16 cellular contexts compared by ENCODE assay signal in genomic region chr16:28986492-28986891, GRCh38. TPM values are rescaled to one million over a fixed set of nuclear protein-coding genes. Genes with fewer than 3 reads are reported as not detected.
DNase-seq lines count a peak whose midpoint lies in the region; TF ChIP-seq lines count a peak whose summit lies in the region.
"Had no signal": no experiment of that assay in that cellular context is flagged by ENCODE, and none has a peak within 500 bp of the region (broad histone marks: within the 10 kb centered on the region; RNA-seq: fewer than 3 reads in every experiment).

No MANE protein-coding gene starts in this region.

- H3K4me1 Mint-ChIP-seq in activated T-helper 1 cell treated with anti-CD3 and anti-CD28 coated beads, Interleukin-12 subunit alpha, Interleukin-12 subunit beta, Interleukin-2, Interleukin-4 antibody, amounts not matched to agents 30 ng/mL and 10 ng/mL and 1 ng/mL, durations not matched to agents 14 hours and 24 hours and 36 hours (ENCODE audit: low read depth) = peaks cover 58% of the 10 kb centered on the region
- H3K4me1 Mint-ChIP-seq in immature natural killer cell = peaks cover 61 to 69% of the 10 kb centered on the region in 2 donors
- peaks cover 7% of the 10 kb centered on the region; the same call in 1 of the 2 replicates for H3K4me1 Mint-ChIP-seq in HFFc6 (ENCODE audit: low read depth)
- no peaks in the 10 kb centered on the region for H3K4me1 Mint-ChIP-seq in progenitor cell of endocrine pancreas (ENCODE audit: low read depth)

- intact Hi-C loops in activated T-helper 1 cell treated with anti-CD3 and anti-CD28 coated beads, Interleukin-12 subunit alpha, Interleukin-12 subunit beta, Interleukin-2, Interleukin-4 antibody, amounts not matched to agents 30 ng/mL and 10 ng/mL and 1 ng/mL, durations not matched to agents 14 hours and 24 hours and 36 hours (cut with micrococcal nuclease) = loop anchor here (1.0 kb wide), 1 partner anchor 26 kb away; no protein-coding TSS in a partner anchor

- H3K4me3 Mint-ChIP-seq in activated T-helper 1 cell treated with anti-CD3 and anti-CD28 coated beads, Interleukin-12 subunit alpha, Interleukin-12 subunit beta, Interleukin-2, Interleukin-4 antibody, amounts not matched to agents 30 ng/mL and 10 ng/mL and 1 ng/mL, durations not matched to agents 14 hours and 24 hours and 36 hours = peak overlapping the region; percentile 90
- H3K4me3 Mint-ChIP-seq in immature natural killer cell = peak overlapping the region; percentile 86 to 97 (median 93)
- H3K4me3 Mint-ChIP-seq in HFFc6 = no peak overlapping the region
- H3K4me3 Mint-ChIP-seq in progenitor cell of endocrine pancreas (ENCODE audit: low read depth) = no peak overlapping the region

- DNase-seq in stimulated activated CD4-positive, alpha-beta T cell treated with anti-CD3 and anti-CD28 coated beads, Interleukin-15, amount 100 ng/mL, for 24 hours = peak; percentile 47
- no peak for DNase-seq in stimulated activated CD4-positive, alpha-beta T cell treated with anti-CD3 and anti-CD28 coated beads, Interleukin-2, amount 100 ng/mL, for 48 hours
- DNase-seq in activated T-helper 1 cell treated with anti-CD3 and anti-CD28 coated beads, Interleukin-12 subunit alpha, Interleukin-12 subunit beta, Interleukin-2, Interleukin-4 antibody, amounts not matched to agents 30 ng/mL and 10 ng/mL and 1 ng/mL, durations not matched to agents 14 hours and 24 hours and 36 hours (ENCODE audit: low spot score) = no peak
- DNase-seq in immature natural killer cell (no peak), SIG-M5 treated with dmso at 0.1 percent for 504 hours (lab: John Stamatoyannopoulos, UW; ENCODE audit: unreplicated experiment) (no peak), HFFc6 (no peak), progenitor cell of endocrine pancreas (ENCODE audit: low spot score, unreplicated experiment) (no peak)
- DNase-seq: GM23248, naive B cell, NCI-H1092 treated with DMSO at 0.1 percent for 48 hours, NCI-H82, psoas muscle had no signal

- peaks cover 78% of the 10 kb centered on the region for H3K36me3 ChIP-seq in thymus (ENCODE audit: control insufficient read depth, insufficient read depth)

- WGBS in thymus = 88% methylated on average over 13 of the region's 13 CpGs

- H3K4me1 ChIP-seq in thymus (ENCODE audit: control insufficient read depth, insufficient read depth, low read length) = peaks cover 40% of the 10 kb centered on the region
- H3K4me1 ChIP-seq: psoas muscle had no signal

- peaks cover 3% of the 10 kb centered on the region for H3K9me3 Mint-ChIP-seq in activated T-helper 1 cell treated with anti-CD3 and anti-CD28 coated beads, Interleukin-12 subunit alpha, Interleukin-12 subunit beta, Interleukin-2, Interleukin-4 antibody, amounts not matched to agents 30 ng/mL and 10 ng/mL and 1 ng/mL, durations not matched to agents 14 hours and 24 hours and 36 hours
- H3K9me3 Mint-ChIP-seq in immature natural killer cell = no peaks in the 10 kb centered on the region
- peaks cover 8% of the 10 kb centered on the region for H3K9me3 Mint-ChIP-seq in HFFc6
- no peaks in the 10 kb centered on the region for H3K9me3 Mint-ChIP-seq in progenitor cell of endocrine pancreas (ENCODE audit: low read depth)

- H3K27ac ChIP-seq in thymus (ENCODE audit: low read depth) = no peak overlapping the region
- H3K27ac ChIP-seq: epithelial cell of prostate, GM23248, psoas muscle had no signal

- H3K27me3 ChIP-seq in thymus (ENCODE audit: control insufficient read depth, insufficient read depth) = no peaks in the 10 kb centered on the region

- no peak for TF ChIP-seq CTCF in HFFc6 (IDR thresholded peaks at IDR 0.05)
- TF ChIP-seq CTCF in progenitor cell of endocrine pancreas (IDR thresholded peaks at IDR 0.05; ENCODE audit: unreplicated experiment) = no peak

- H3K4me3 ChIP-seq in thymus (ENCODE audit: low read length) = peak overlapping the region; percentile 96
- H3K4me3 ChIP-seq: GM23248, K562, psoas muscle had no signal

- H3K27ac Mint-ChIP-seq in activated T-helper 1 cell treated with anti-CD3 and anti-CD28 coated beads, Interleukin-12 subunit alpha, Interleukin-12 subunit beta, Interleukin-2, Interleukin-4 antibody, amounts not matched to agents 30 ng/mL and 10 ng/mL and 1 ng/mL, durations not matched to agents 14 hours and 24 hours and 36 hours = peak overlapping the region; percentile 98
- H3K27ac Mint-ChIP-seq in immature natural killer cell (peak overlapping the region; percentile 88 to 97 (median 93)), HFFc6 (no peak overlapping the region), progenitor cell of endocrine pancreas (no peak overlapping the region)

- H3K36me3 Mint-ChIP-seq in activated T-helper 1 cell treated with anti-CD3 and anti-CD28 coated beads, Interleukin-12 subunit alpha, Interleukin-12 subunit beta, Interleukin-2, Interleukin-4 antibody, amounts not matched to agents 30 ng/mL and 10 ng/mL and 1 ng/mL, durations not matched to agents 14 hours and 24 hours and 36 hours (ENCODE audit: low read depth) = peaks cover 67% of the 10 kb centered on the region
- H3K36me3 Mint-ChIP-seq in immature natural killer cell = peaks cover 19 to 50% (median 24%) of the 10 kb centered on the region in 3 donors
- peaks cover 17% of the 10 kb centered on the region for H3K36me3 Mint-ChIP-seq in HFFc6 (ENCODE audit: low read depth)
- H3K36me3 Mint-ChIP-seq in progenitor cell of endocrine pancreas (ENCODE audit: insufficient read depth) = peaks cover 20% of the 10 kb centered on the region

- H3K27me3 Mint-ChIP-seq in activated T-helper 1 cell treated with anti-CD3 and anti-CD28 coated beads, Interleukin-12 subunit alpha, Interleukin-12 subunit beta, Interleukin-2, Interleukin-4 antibody, amounts not matched to agents 30 ng/mL and 10 ng/mL and 1 ng/mL, durations not matched to agents 14 hours and 24 hours and 36 hours (ENCODE audit: insufficient read depth) = no peaks in the 10 kb centered on the region
- H3K27me3 Mint-ChIP-seq in immature natural killer cell (ENCODE audit: low read depth in 3 of 3) (peaks cover 4 to 11% (median 5%) of the 10 kb centered on the region in 3 donors), HFFc6 (ENCODE audit: insufficient read depth) (no peaks in the 10 kb centered on the region; the same call in 1 of the 2 replicates), progenitor cell of endocrine pancreas (no peaks in the 10 kb centered on the region)

- H3K9me3 ChIP-seq in thymus (ENCODE audit: control insufficient read depth) = peaks cover 3% of the 10 kb centered on the region

RNA-seq across cellular contexts. Expression of gene LAT, which starts 1.6 kb away (rescaled TPM):
- total RNA-seq in activated T-helper 1 cell treated with anti-CD3 and anti-CD28 coated beads, Interleukin-12 subunit alpha, Interleukin-12 subunit beta, Interleukin-2, Interleukin-4 antibody, amounts not matched to agents 30 ng/mL and 10 ng/mL and 1 ng/mL, durations not matched to agents 14 hours and 24 hours and 36 hours = 230 and 234 TPM in 2 replicates
- polyA plus RNA-seq in immature natural killer cell = 100 to 1,000 TPM; 198 to 343 (median 220) TPM
- polyA plus RNA-seq in thymus = 239 TPM
- 1 to 10 TPM; 2.9 to 5.0 (median 4.4) TPM for total RNA-seq in HFFc6 (2021; fragmentation: NEBNext Ultra II Directional; extraction: Animal tissue kit (Norgen Biotek cat#: 25700))
- 5.8 and 8.0 TPM in 2 replicates for total RNA-seq in progenitor cell of endocrine pancreas

RNA-seq across cellular contexts. Expression of gene SPNS1, which starts 11.9 kb away (rescaled TPM):
- 21.2 and 26.9 TPM in 2 replicates for total RNA-seq in activated T-helper 1 cell treated with anti-CD3 and anti-CD28 coated beads, Interleukin-12 subunit alpha, Interleukin-12 subunit beta, Interleukin-2, Interleukin-4 antibody, amounts not matched to agents 30 ng/mL and 10 ng/mL and 1 ng/mL, durations not matched to agents 14 hours and 24 hours and 36 hours
- polyA plus RNA-seq in immature natural killer cell (10 to 100 TPM; 21.1 to 53.1 (median 30.2) TPM), thymus (75.1 TPM)
- total RNA-seq in HFFc6 (2021; fragmentation: NEBNext Ultra II Directional; extraction: Animal tissue kit (Norgen Biotek cat#: 25700)) = 10 to 100 TPM; 36.9 to 43.0 (median 39.9) TPM
- 36.6 and 41.1 TPM in 2 replicates for total RNA-seq in progenitor cell of endocrine pancreas

RNA-seq across cellular contexts. Expression of gene NFATC2IP, which starts 35.8 kb away (rescaled TPM):
- total RNA-seq in activated T-helper 1 cell treated with anti-CD3 and anti-CD28 coated beads, Interleukin-12 subunit alpha, Interleukin-12 subunit beta, Interleukin-2, Interleukin-4 antibody, amounts not matched to agents 30 ng/mL and 10 ng/mL and 1 ng/mL, durations not matched to agents 14 hours and 24 hours and 36 hours = 110 and 111 TPM in 2 replicates
- polyA plus RNA-seq in immature natural killer cell (10 to 100 TPM; 22.2 to 37.3 (median 33.0) TPM), thymus (49.1 TPM)
- total RNA-seq in HFFc6 (2021; fragmentation: NEBNext Ultra II Directional; extraction: Animal tissue kit (Norgen Biotek cat#: 25700)) = 10 to 100 TPM; 18.1 to 21.9 (median 19.9) TPM
- total RNA-seq in progenitor cell of endocrine pancreas = 70.4 and 77.1 TPM in 2 replicates

RNA-seq across cellular contexts. Expression of gene CD19, which starts 54.7 kb away (rescaled TPM):
- not detected in 2 replicates for total RNA-seq in activated T-helper 1 cell treated with anti-CD3 and anti-CD28 coated beads, Interleukin-12 subunit alpha, Interleukin-12 subunit beta, Interleukin-2, Interleukin-4 antibody, amounts not matched to agents 30 ng/mL and 10 ng/mL and 1 ng/mL, durations not matched to agents 14 hours and 24 hours and 36 hours
- under 1 TPM; 0.18 to 0.29 (median 0.27) TPM for polyA plus RNA-seq in immature natural killer cell
- 16.9 TPM for polyA plus RNA-seq in thymus
- total RNA-seq in HFFc6 (2021; fragmentation: NEBNext Ultra II Directional; extraction: Animal tissue kit (Norgen Biotek cat#: 25700)) = not detected
- not detected in 2 replicates for total RNA-seq in progenitor cell of endocrine pancreas
- total RNA-seq: astrocyte, GM23248 had no signal
- polyA plus RNA-seq: GM23248 had no signal

Comparison
In these comparisons a context has a peak if more than half of its experiments do, and no peak if none do; other contexts are left out.
1. H3K27ac Mint-ChIP-seq: peak in activated T-helper 1 cell treated with anti-CD3 and anti-CD28 coated beads, Interleukin-12 subunit alpha, Interleukin-12 subunit beta, Interleukin-2, Interleukin-4 antibody, amounts not matched to agents 30 ng/mL and 10 ng/mL and 1 ng/mL, durations not matched to agents 14 hours and 24 hours and 36 hours (single experiment) and immature natural killer cell (6 of 6); none in HFFc6 (single experiment) and progenitor cell of endocrine pancreas (single experiment).
2. H3K4me3 Mint-ChIP-seq: peak in activated T-helper 1 cell treated with anti-CD3 and anti-CD28 coated beads, Interleukin-12 subunit alpha, Interleukin-12 subunit beta, Interleukin-2, Interleukin-4 antibody, amounts not matched to agents 30 ng/mL and 10 ng/mL and 1 ng/mL, durations not matched to agents 14 hours and 24 hours and 36 hours (single experiment) and immature natural killer cell (5 of 5); none in HFFc6 (single experiment) and progenitor cell of endocrine pancreas (single experiment).
3. RNA of gene LAT, which starts 1.6 kb away (total RNA-seq): 230 to 234 TPM in activated T-helper 1 cell treated with anti-CD3 and anti-CD28 coated beads, Interleukin-12 subunit alpha, Interleukin-12 subunit beta, Interleukin-2, Interleukin-4 antibody, amounts not matched to agents 30 ng/mL and 10 ng/mL and 1 ng/mL, durations not matched to agents 14 hours and 24 hours and 36 hours; 5.8 to 8.0 TPM in progenitor cell of endocrine pancreas and 2.9 to 5.0 TPM in HFFc6; every median in the first group is over 10 times any median in the second.